In genomic region chr6:33711140-33712129, GRCh38 we compare ENCODE assay signal across 8 cellular contexts. TPM values are rescaled to one million over a fixed set of nuclear protein-coding genes. Genes with fewer than 3 reads are reported as not detected.
A peak's percentile ranks its signal among the peaks of the same experiment; 100 is the strongest.
DNase-seq lines count a peak whose midpoint lies in the region; ATAC-seq and TF ChIP-seq lines count a peak whose summit lies in the region.

Gene UQCC2 (minus strand): TSS chr6:33711700. CDS start chr6:33711686, 14 bp downstream.

- peak within 1 kb of the TSS; percentile 74 for H3K4me3 ChIP-seq in H7 (ENCODE audit: insufficient read depth, low read depth, low read length)
- peak within 1 kb of the TSS; percentile 97 for H3K4me3 ChIP-seq in fibroblast of the aortic adventitia (ENCODE audit: low read depth, low read length)

- H3K4me3 Mint-ChIP-seq in nephron progenitor cell = peak within 1 kb of the TSS; percentile 96
- H3K4me3 Mint-ChIP-seq in stimulated activated naive CD8-positive, alpha-beta T cell treated with anti-CD3 and anti-CD28 coated beads, Interleukin-15, amount 100 ng/mL, for 72 hours = peak within 1 kb of the TSS; percentile 98

- DNase-seq in ELR (ENCODE audit: low read depth) = peak; percentile 98
- peak; percentile 99 for DNase-seq in H7
- DNase-seq in M059J (ENCODE audit: low read depth) = peak; percentile 98
- DNase-seq in SHP77 (lab: John Stamatoyannopoulos, UW) = peak; percentile 93 to 96
- peak; percentile 94 for DNase-seq in activated effector memory CD4-positive, alpha-beta T cell treated with Interleukin-2 at 50 U/mL for 16 hours
- peak; percentile 97 for DNase-seq in fibroblast of the aortic adventitia (ENCODE audit: low read depth)
- DNase-seq in nephron progenitor cell = peak; percentile 99
- DNase-seq in stimulated activated naive CD8-positive, alpha-beta T cell treated with anti-CD3 and anti-CD28 coated beads, Interleukin-15, amount 100 ng/mL, for 72 hours = peak; percentile 96 to 97

- no peaks in the 10 kb centered on the region for H3K9me3 Mint-ChIP-seq in nephron progenitor cell
- no peaks in the 10 kb centered on the region for H3K9me3 Mint-ChIP-seq in stimulated activated naive CD8-positive, alpha-beta T cell treated with anti-CD3 and anti-CD28 coated beads, Interleukin-15, amount 100 ng/mL, for 72 hours

- H3K27ac Mint-ChIP-seq in nephron progenitor cell = peak within 1 kb of the TSS; percentile 97
- peak within 1 kb of the TSS; percentile 100 for H3K27ac Mint-ChIP-seq in stimulated activated naive CD8-positive, alpha-beta T cell treated with anti-CD3 and anti-CD28 coated beads, Interleukin-15, amount 100 ng/mL, for 72 hours

- H3K36me3 ChIP-seq in H7 (replicated peaks; ENCODE audit: control insufficient read depth, insufficient read depth, low read length) = peaks cover 11% of the 10 kb centered on the region

- H3K4me1 Mint-ChIP-seq in nephron progenitor cell = peaks cover 55% of the 10 kb centered on the region
- H3K4me1 Mint-ChIP-seq in stimulated activated naive CD8-positive, alpha-beta T cell treated with anti-CD3 and anti-CD28 coated beads, Interleukin-15, amount 100 ng/mL, for 72 hours = peaks cover 45% of the 10 kb centered on the region

- ATAC-seq in stimulated activated naive CD8-positive, alpha-beta T cell treated with anti-CD3 and anti-CD28 coated beads, Interleukin-15, amount 100 ng/mL, for 72 hours = peak; percentile 97

- H3K27me3 ChIP-seq in H7 (ENCODE audit: control insufficient read depth, insufficient read depth, low read length) = no peaks in the 10 kb centered on the region

- TF ChIP-seq CTCF in fibroblast of the aortic adventitia (IDR thresholded peaks at IDR 0.05; ENCODE audit: insufficient read depth, low read length) (peak; percentile 71), nephron progenitor cell (IDR thresholded peaks at IDR 0.05) (peak; percentile 45)

- H3K27me3 Mint-ChIP-seq in nephron progenitor cell (ENCODE audit: low read depth, poor library complexity) = peaks cover 26% of the 10 kb centered on the region
- H3K27me3 Mint-ChIP-seq in stimulated activated naive CD8-positive, alpha-beta T cell treated with anti-CD3 and anti-CD28 coated beads, Interleukin-15, amount 100 ng/mL, for 72 hours = no peaks in the 10 kb centered on the region

- peaks cover 36% of the 10 kb centered on the region for H3K36me3 Mint-ChIP-seq in nephron progenitor cell (ENCODE audit: low read depth)

RNA-seq across cellular contexts. Expression of gene UQCC2, which starts in this region (rescaled TPM):
- total RNA-seq in H7 (2014; rRNA removed; shearing (Covaris generic)) = 67.1 and 93.6 TPM in 2 replicates
- total RNA-seq in M059J (2014; rRNA removed; shearing (Covaris generic)) = 81.0 and 97.6 TPM in 2 replicates
- 7.0 and 20.2 TPM in 2 replicates for total RNA-seq in fibroblast of the aortic adventitia (ENCODE audit: low replicate concordance)

Comparison
In these comparisons a context has a peak if more than half of its experiments do, and no peak if none do; other contexts are left out.
1. Peak in every context shown above with its lines: DNase-seq, ATAC-seq and H3K4me3 ChIP-seq.